22 cellular contexts compared by ENCODE assay signal in the genomic region with DNA sequence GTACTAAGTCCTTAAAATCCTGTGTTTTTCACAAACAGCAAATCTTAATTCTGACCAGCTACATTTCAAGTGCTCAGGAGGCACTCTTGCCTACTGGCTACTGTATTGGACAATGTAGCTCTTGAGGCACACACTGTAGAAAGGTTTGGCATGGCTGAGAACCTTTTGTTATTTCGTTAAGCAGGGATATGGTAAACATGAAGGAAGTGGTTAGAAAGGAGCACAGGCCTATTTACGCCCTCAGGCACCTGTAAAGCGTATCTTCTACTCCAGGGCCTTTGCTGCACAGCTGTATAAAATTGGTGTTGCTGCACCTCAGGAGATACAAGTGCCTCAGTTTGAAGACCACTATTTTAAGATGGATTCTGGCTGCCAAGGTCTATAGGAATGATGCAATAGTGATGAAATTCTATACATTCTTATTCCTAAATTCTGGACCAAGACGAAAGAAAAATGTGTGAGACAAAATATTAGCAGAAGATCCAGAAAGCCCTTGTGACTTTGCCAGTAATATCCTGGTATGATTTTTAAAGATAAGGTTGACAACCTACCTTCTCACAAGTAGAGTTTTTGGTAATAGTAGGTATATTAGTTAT. TPM values are rescaled to one million over a fixed set of nuclear protein-coding genes. Genes with fewer than 3 reads are reported as not detected.
DNase-seq lines count a peak whose midpoint lies in the region; ATAC-seq and TF ChIP-seq lines count a peak whose summit lies in the region.
"Had no signal": no experiment of that assay in that cellular context is flagged by ENCODE, and none has a peak within 500 bp of the region (broad histone marks: within the 10 kb centered on the region; RNA-seq: fewer than 3 reads in every experiment).

No MANE protein-coding gene starts in this region.

- CTCF ChIA-PET in activated CD8-positive, alpha-beta T cell treated with anti-CD3 and anti-CD28 coated beads for 36 hours (lab: Charles Lee): interaction anchor here (1.3 to 3.8 kb wide), 6 partner anchors 8 to 303 kb away, joined by 4 to 19 read pairs (median 13); no protein-coding TSS in a partner anchor

- DNase-seq in NCI-H146 (lab: John Stamatoyannopoulos, UW) (peak; percentile 11), NCI-H146 treated with DMSO at 0.1 percent for 48 hours (lab: John Stamatoyannopoulos, UW; ENCODE audit: unreplicated experiment) (no peak), NOMO-1 treated with DMSO at 0.1 percent for 48 hours (lab: John Stamatoyannopoulos, UW; ENCODE audit: unreplicated experiment) (no peak)
- DNase-seq in stimulated activated naive CD8-positive, alpha-beta T cell treated with anti-CD3 and anti-CD28 coated beads, Interleukin-15, amount 100 ng/mL, for 72 hours: no peak
- DNase-seq in activated CD8-positive, alpha-beta T cell treated with anti-CD3 and anti-CD28 coated beads for 36 hours: no peak
- DNase-seq: 8988T; BE2C; Calu3; CD4-positive, alpha-beta T cell; GDM1; GM23248; KBM-7; NCI-H1048; NCI-H1436 treated with DMSO at 0.1 percent for 48 hours; NCI-H2171 treated with DMSO at 0.1 percent for 48 hours; NCI-H510A; SIG-M5 had no signal

- no peak overlapping the region for H3K4me3 Mint-ChIP-seq in stimulated activated naive CD8-positive, alpha-beta T cell treated with anti-CD3 and anti-CD28 coated beads, Interleukin-15, Interleukin-2, amounts not matched to agents 100 ng/mL and 50 ng/mL, for 24 hours
- no peak overlapping the region for H3K4me3 Mint-ChIP-seq in stimulated activated naive CD8-positive, alpha-beta T cell treated with anti-CD3 and anti-CD28 coated beads, Interleukin-15, amount 100 ng/mL, for 72 hours
- H3K4me3 Mint-ChIP-seq in activated CD8-positive, alpha-beta T cell treated with anti-CD3 and anti-CD28 coated beads for 36 hours: no peak overlapping the region
- H3K4me3 Mint-ChIP-seq: CD4-positive, alpha-beta T cell had no signal

- H3K4me1 Mint-ChIP-seq in stimulated activated naive CD8-positive, alpha-beta T cell treated with anti-CD3 and anti-CD28 coated beads, Interleukin-15, Interleukin-2, amounts not matched to agents 100 ng/mL and 50 ng/mL, for 24 hours (ENCODE audit: low read depth): peaks cover 39% of the 10 kb centered on the region
- H3K4me1 Mint-ChIP-seq in stimulated activated naive CD8-positive, alpha-beta T cell treated with anti-CD3 and anti-CD28 coated beads, Interleukin-15, amount 100 ng/mL, for 72 hours: peaks cover 43% of the 10 kb centered on the region
- peaks cover 35% of the 10 kb centered on the region for H3K4me1 Mint-ChIP-seq in activated CD8-positive, alpha-beta T cell treated with anti-CD3 and anti-CD28 coated beads for 36 hours (ENCODE audit: low read depth)

- no peak for ATAC-seq in stimulated activated naive CD8-positive, alpha-beta T cell treated with anti-CD3 and anti-CD28 coated beads, Interleukin-15, amount 100 ng/mL, for 72 hours
- peak; percentile 17 for ATAC-seq in activated CD8-positive, alpha-beta T cell treated with anti-CD3 and anti-CD28 coated beads for 36 hours
- ATAC-seq in HG03354 (IDR thresholded peaks at IDR 0.05; ENCODE audit: poor library complexity, severe bottlenecking, unreplicated experiment) (no peak), HG03095 (IDR thresholded peaks at IDR 0.05; ENCODE audit: unreplicated experiment) (no peak)
- ATAC-seq: GM12878, HCT116 had no signal

- TF ChIP-seq CTCF in activated CD8-positive, alpha-beta T cell treated with anti-CD3 and anti-CD28 coated beads for 36 hours (IDR thresholded peaks at IDR 0.05): no peak

- H3K27me3 Mint-ChIP-seq in stimulated activated naive CD8-positive, alpha-beta T cell treated with anti-CD3 and anti-CD28 coated beads, Interleukin-15, Interleukin-2, amounts not matched to agents 100 ng/mL and 50 ng/mL, for 24 hours: peaks cover 5% of the 10 kb centered on the region
- H3K27me3 Mint-ChIP-seq in stimulated activated naive CD8-positive, alpha-beta T cell treated with anti-CD3 and anti-CD28 coated beads, Interleukin-15, amount 100 ng/mL, for 72 hours: peaks cover 5% of the 10 kb centered on the region
- peaks cover 4% of the 10 kb centered on the region for H3K27me3 Mint-ChIP-seq in activated CD8-positive, alpha-beta T cell treated with anti-CD3 and anti-CD28 coated beads for 36 hours

- POLR2A ChIA-PET in activated CD8-positive, alpha-beta T cell treated with anti-CD3 and anti-CD28 coated beads for 36 hours (lab: Charles Lee): interaction anchor here (1.0 to 1.8 kb wide), 3 partner anchors 9 to 21 kb away, joined by 3 to 5 read pairs (median 4); a partner anchor contains a TSS

- no peaks in the 10 kb centered on the region for H3K36me3 Mint-ChIP-seq in stimulated activated naive CD8-positive, alpha-beta T cell treated with anti-CD3 and anti-CD28 coated beads, Interleukin-15, Interleukin-2, amounts not matched to agents 100 ng/mL and 50 ng/mL, for 24 hours (ENCODE audit: low read depth)
- peaks cover 3% of the 10 kb centered on the region for H3K36me3 Mint-ChIP-seq in activated CD8-positive, alpha-beta T cell treated with anti-CD3 and anti-CD28 coated beads for 36 hours (ENCODE audit: low read depth)

- H3K27ac Mint-ChIP-seq in stimulated activated naive CD8-positive, alpha-beta T cell treated with anti-CD3 and anti-CD28 coated beads, Interleukin-15, Interleukin-2, amounts not matched to agents 100 ng/mL and 50 ng/mL, for 24 hours: peak overlapping the region; percentile 76
- H3K27ac Mint-ChIP-seq in stimulated activated naive CD8-positive, alpha-beta T cell treated with anti-CD3 and anti-CD28 coated beads, Interleukin-15, amount 100 ng/mL, for 72 hours: peak overlapping the region in 1 of 2 donors; percentile 20
- H3K27ac Mint-ChIP-seq in activated CD8-positive, alpha-beta T cell treated with anti-CD3 and anti-CD28 coated beads for 36 hours: no peak overlapping the region
- H3K27ac Mint-ChIP-seq: CD4-positive, alpha-beta T cell had no signal

- no peaks in the 10 kb centered on the region for H3K9me3 Mint-ChIP-seq in stimulated activated naive CD8-positive, alpha-beta T cell treated with anti-CD3 and anti-CD28 coated beads, Interleukin-15, Interleukin-2, amounts not matched to agents 100 ng/mL and 50 ng/mL, for 24 hours
- no peaks in the 10 kb centered on the region for H3K9me3 Mint-ChIP-seq in stimulated activated naive CD8-positive, alpha-beta T cell treated with anti-CD3 and anti-CD28 coated beads, Interleukin-15, amount 100 ng/mL, for 72 hours
- peaks cover 3% of the 10 kb centered on the region for H3K9me3 Mint-ChIP-seq in activated CD8-positive, alpha-beta T cell treated with anti-CD3 and anti-CD28 coated beads for 36 hours
- H3K9me3 Mint-ChIP-seq: CD4-positive, alpha-beta T cell had no signal

- intact Hi-C loops in activated CD8-positive, alpha-beta T cell treated with anti-CD3 and anti-CD28 coated beads for 36 hours (cut with micrococcal nuclease): no loop called here

RNA-seq across cellular contexts. Expression of a gene that starts 9.3 kb away (rescaled TPM):
- total RNA-seq in activated CD8-positive, alpha-beta T cell treated with anti-CD3 and anti-CD28 coated beads for 36 hours: 10 to 100 TPM; 59.6 to 60.5 TPM
